ENCODE assay signal across 2 cellular contexts in genomic region chr1:246814890-246815289, GRCh38.
TF ChIP-seq lines count a peak whose summit lies in the region.

No MANE protein-coding gene starts in this region.

TF ChIP-seq in GM23338, 12 proteins besides CTCF, POLR2A, EP300 and RAD21:
- TF ChIP-seq EZH2 (IDR thresholded peaks at IDR 0.05; ENCODE audit: low read depth, unreplicated experiment), result no peak
- TF ChIP-seq ZNF462 (CRISPR knock-in tag; IDR thresholded peaks at IDR 0.05), result no peak
- no peak for TF ChIP-seq CREB1 (CRISPR knock-in tag; IDR thresholded peaks at IDR 0.05; ENCODE audit: low read depth)
TF ChIP-seq in GM23338: peak in this region for 0.

TF ChIP-seq in H1, 55 proteins besides CTCF, POLR2A, EP300 and RAD21:
- TF ChIP-seq SAP30 (IDR thresholded peaks at IDR 0.05; ENCODE audit: insufficient read depth, insufficient replicate concordance, low read length), result no peak
